Comparison of ENCODE assay signal across 8 cellular contexts in the genomic region with DNA sequence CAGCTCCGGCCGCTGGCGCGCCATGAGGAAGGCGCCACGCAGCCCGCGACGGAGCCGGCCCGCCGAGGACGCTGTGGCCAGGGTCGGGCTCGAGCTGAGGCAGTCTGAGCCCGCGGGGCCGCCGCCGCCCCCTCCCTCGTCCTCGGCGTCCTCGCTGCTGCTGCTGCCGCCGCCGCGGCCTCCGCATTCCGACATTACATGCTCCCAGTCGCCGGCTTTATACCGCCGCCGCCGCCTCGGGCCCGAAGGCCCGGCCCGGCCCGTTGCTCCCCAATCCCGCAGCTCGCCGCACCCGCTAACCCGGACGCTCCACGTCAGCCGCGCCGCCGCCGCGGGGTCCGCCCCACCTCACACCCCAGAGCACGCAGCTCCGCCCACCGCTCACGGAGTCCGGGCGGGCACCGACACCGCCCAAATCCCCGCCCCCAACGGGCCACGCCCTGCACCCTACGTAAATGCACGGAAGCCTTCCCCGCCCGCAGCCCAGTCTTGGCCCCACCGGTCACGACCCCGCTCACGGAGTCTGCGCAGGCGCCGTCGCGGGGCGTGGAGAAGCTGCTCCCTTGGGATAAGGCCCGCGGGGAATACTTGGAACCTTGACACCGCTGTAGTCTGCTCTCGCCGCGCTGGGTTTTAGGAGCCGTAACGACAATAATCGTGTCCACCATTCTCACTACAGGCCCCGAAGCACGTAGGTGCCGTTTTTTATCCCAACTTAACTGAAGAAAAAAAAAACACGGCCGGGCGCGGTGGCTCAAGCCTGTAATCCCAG. TPM values are rescaled to one million over a fixed set of nuclear protein-coding genes. Genes with fewer than 3 reads are reported as not detected.
A peak's percentile ranks its signal among the peaks of the same experiment; 100 is the strongest.
DNase-seq lines count a peak whose midpoint lies in the region; ATAC-seq lines count a peak whose summit lies in the region.

A gene with protein sequence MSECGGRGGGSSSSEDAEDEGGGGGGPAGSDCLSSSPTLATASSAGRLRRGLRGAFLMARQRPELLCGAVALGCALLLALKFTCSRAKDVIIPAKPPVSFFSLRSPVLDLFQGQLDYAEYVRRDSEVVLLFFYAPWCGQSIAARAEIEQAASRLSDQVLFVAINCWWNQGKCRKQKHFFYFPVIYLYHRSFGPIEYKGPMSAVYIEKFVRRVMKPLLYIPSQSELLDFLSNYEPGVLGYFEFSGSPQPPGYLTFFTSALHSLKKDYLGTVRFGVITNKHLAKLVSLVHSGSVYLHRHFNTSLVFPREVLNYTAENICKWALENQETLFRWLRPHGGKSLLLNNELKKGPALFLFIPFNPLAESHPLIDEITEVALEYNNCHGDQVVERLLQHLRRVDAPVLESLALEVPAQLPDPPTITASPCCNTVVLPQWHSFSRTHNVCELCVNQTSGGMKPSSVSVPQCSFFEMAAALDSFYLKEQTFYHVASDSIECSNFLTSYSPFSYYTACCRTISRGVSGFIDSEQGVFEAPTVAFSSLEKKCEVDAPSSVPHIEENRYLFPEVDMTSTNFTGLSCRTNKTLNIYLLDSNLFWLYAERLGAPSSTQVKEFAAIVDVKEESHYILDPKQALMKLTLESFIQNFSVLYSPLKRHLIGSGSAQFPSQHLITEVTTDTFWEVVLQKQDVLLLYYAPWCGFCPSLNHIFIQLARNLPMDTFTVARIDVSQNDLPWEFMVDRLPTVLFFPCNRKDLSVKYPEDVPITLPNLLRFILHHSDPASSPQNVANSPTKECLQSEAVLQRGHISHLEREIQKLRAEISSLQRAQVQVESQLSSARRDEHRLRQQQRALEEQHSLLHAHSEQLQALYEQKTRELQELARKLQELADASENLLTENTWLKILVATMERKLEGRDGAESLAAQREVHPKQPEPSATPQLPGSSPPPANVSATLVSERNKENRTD (minus strand): TSS at position 322 of the 772 bp plus-strand sequence. CDS start 127 bp downstream, at position 195.

- H3K4me2 ChIP-seq in BLaER1, result peak within 1 kb of the TSS; percentile 84

- DNase-seq in NCI-H69 (lab: John Stamatoyannopoulos, UW) (peak; percentile 99), dedifferentiated amniotic fluid mesenchymal stem cell (ENCODE audit: extremely low spot score) (peak; percentile 96), left lobe of liver (ENCODE audit: low spot score) (peak; percentile 100)
- DNase-seq in activated CD4-positive, alpha-beta T cell treated with anti-CD3 and anti-CD28 coated beads, Interleukin-2, amount 50 U/mL, for 1 hour, result peak; percentile 99
- peak; percentile 98 for DNase-seq in stimulated activated CD4-positive, alpha-beta T cell treated with anti-CD3 and anti-CD28 coated beads, Interleukin-2, amount 100 ng/mL, for 4 hours (ENCODE audit: low read depth)

- H3K27ac ChIP-seq in BLaER1, result peak within 1 kb of the TSS; percentile 95

- no peaks in the 10 kb centered on the region for H3K27me3 ChIP-seq in BLaER1

- H3K36me3 ChIP-seq in BLaER1, result peaks cover 11% of the 10 kb centered on the region

- peak within 1 kb of the TSS; percentile 96 for H3K9ac ChIP-seq in BLaER1

- H3K4me1 ChIP-seq in BLaER1, result peaks cover 48% of the 10 kb centered on the region

- peak; percentile 82 for ATAC-seq in GM19328 (IDR thresholded peaks at IDR 0.05; ENCODE audit: unreplicated experiment)
- peak; percentile 82 for ATAC-seq in HG03520 (IDR thresholded peaks at IDR 0.05; ENCODE audit: unreplicated experiment)
- peak; percentile 88 for ATAC-seq in left lobe of liver

- H3K4me3 ChIP-seq in BLaER1, result peak within 1 kb of the TSS; percentile 97

- peaks cover 47% of the 10 kb centered on the region for H4K20me1 ChIP-seq in BLaER1

- H3K9me3 ChIP-seq in BLaER1, result no peaks in the 10 kb centered on the region

RNA-seq across cellular contexts. Expression of the gene that starts here (rescaled TPM):
- 49.1 TPM for total RNA-seq in left lobe of liver

Comparison
In these comparisons a context has a peak if more than half of its experiments do, and no peak if none do; other contexts are left out.
1. Peak in every context shown above with its lines: DNase-seq, ATAC-seq, H3K4me3 ChIP-seq and H3K27ac ChIP-seq.